ENCODE assay signal across 9 cellular contexts in the genomic region with DNA sequence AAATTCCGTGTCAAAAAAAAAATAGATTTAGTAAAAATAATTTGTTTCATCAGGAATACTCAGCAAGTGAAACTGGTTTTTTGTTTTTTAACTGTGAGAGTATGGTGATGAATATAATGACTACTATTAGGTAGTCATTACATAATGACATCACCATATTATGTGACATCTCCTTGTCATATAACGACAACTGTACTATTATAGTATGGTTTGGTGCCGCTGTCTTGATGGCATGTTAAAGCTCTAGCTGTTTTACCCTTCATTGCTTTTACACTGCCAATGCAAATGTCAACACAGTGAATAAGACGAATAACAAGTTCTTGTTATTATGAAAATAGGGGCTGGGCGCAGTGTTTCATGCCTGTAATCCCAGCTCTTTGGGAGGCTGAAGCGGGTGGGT.
"Had no signal": no experiment of that assay in that cellular context is flagged by ENCODE, and none has a peak within 500 bp of the region (broad histone marks: within the 10 kb centered on the region; RNA-seq: fewer than 3 reads in every experiment).

No MANE protein-coding gene starts in this region.

- DNase-seq: H9, HCEC 1CT, HFFc6, KG1 had no signal

- H3K27me3 Mint-ChIP-seq: IgD-negative memory B cell had no signal

- H3K4me3 ChIP-seq: GM23338 had no signal

- H3K27ac Mint-ChIP-seq: GM23338 had no signal

- H3K9me3 Mint-ChIP-seq: GM23338, H9, HFFc6, IgD-negative memory B cell had no signal

- H3K4me2 ChIP-seq: GM23338 had no signal

- H2AFZ ChIP-seq: GM23338 had no signal

- FAIRE-seq: H1, H54, HTR-8/SVneo had no signal

- H3K4me3 Mint-ChIP-seq: GM23338, H9, HFFc6 had no signal

- H3K36me3 Mint-ChIP-seq: IgD-negative memory B cell had no signal
